1 cellular context compared by ENCODE assay signal in genomic region chr3:87287025-87287424, GRCh38.
TF ChIP-seq lines count a peak whose summit lies in the region.

No MANE protein-coding gene starts in this region.

TF ChIP-seq in GM12878, 131 proteins besides CTCF, POLR2A, EP300 and RAD21:
- TF ChIP-seq RAD51 (IDR thresholded peaks at IDR 0.05) (no peak), GATAD2B (conservative IDR thresholded peaks at IDR 0.05; ENCODE audit: low read depth) (no peak), RB1 (IDR thresholded peaks at IDR 0.05; ENCODE audit: borderline replicate concordance) (no peak), POU2F2 (IDR thresholded peaks at IDR 0.05; ENCODE audit: borderline replicate concordance, low read depth, low read length) (no peak), RUNX3 (IDR thresholded peaks at IDR 0.05; ENCODE audit: low read length) (no peak), JUNB (IDR thresholded peaks at IDR 0.05) (no peak; the same call in 1 of the 2 replicates), SMC3 (IDR thresholded peaks at IDR 0.05; ENCODE audit: borderline replicate concordance, low read length) (no peak), SPI1 (IDR thresholded peaks at IDR 0.05; ENCODE audit: borderline replicate concordance, insufficient read depth, low read depth, low read length) (no peak), NRF1 (conservative IDR thresholded peaks at IDR 0.05; ENCODE audit: low read depth, low read length) (no peak), STAT1 (conservative IDR thresholded peaks at IDR 0.05) (no peak), FOXM1 (IDR thresholded peaks at IDR 0.05; ENCODE audit: low read depth, low read length) (no peak)
